Comparison of ENCODE assay signal across 32 cellular contexts in the genomic region with DNA sequence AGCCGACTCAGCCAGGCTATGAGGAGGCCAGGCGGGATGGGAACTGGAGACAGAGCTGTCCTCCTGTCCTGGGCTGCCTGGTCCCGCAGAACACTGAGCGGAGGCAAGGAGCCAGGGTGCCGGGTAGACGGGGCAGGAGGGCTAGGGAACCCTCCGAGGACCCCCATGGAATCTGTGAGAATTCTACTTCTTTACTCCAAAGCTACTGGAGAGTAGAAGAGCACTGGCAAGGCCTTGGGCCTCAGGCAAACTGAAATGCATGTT. TPM values are rescaled to one million over a fixed set of nuclear protein-coding genes. Genes with fewer than 3 reads are reported as not detected.
"Had no signal": no experiment of that assay in that cellular context is flagged by ENCODE, and none has a peak within 500 bp of the region (broad histone marks: within the 10 kb centered on the region; RNA-seq: fewer than 3 reads in every experiment).

No MANE protein-coding gene starts in this region.

- H3K36me3 ChIP-seq: ascending aorta, breast epithelium, cardiac muscle cell, esophagus muscularis mucosa, gastrocnemius medialis had no signal

- H3K9me3 ChIP-seq: ascending aorta, breast epithelium, esophagus muscularis mucosa, gastrocnemius medialis had no signal

- H3K4me3 Mint-ChIP-seq: activated CD4-positive, alpha-beta memory T cell treated with anti-CD3 and anti-CD28 coated beads for 36 hours; activated CD4-positive, alpha-beta T cell treated with anti-CD3 and anti-CD28 coated beads for 36 hours; activated CD4-positive, alpha-beta T cell treated with anti-CD3 and anti-CD28 coated beads, Interleukin-2, amount 10 ng/mL, durations not matched to agents 24 days and 14 days; activated CD8-positive, alpha-beta memory T cell treated with anti-CD3 and anti-CD28 coated beads, Interleukin-2, amount 10 ng/mL, durations not matched to agents 7 days and 5 days; activated CD8-positive, alpha-beta T cell treated with anti-CD3 and anti-CD28 coated beads, Interleukin-2, amount 10 ng/mL, durations not matched to agents 7 days and 5 days; activated naive CD4-positive, alpha-beta T cell treated with anti-CD3 and anti-CD28 coated beads, Interleukin-2, amount 10 ng/mL, durations not matched to agents 7 days and 5 days; activated naive CD8-positive, alpha-beta T cell treated with anti-CD3 and anti-CD28 coated beads, Interleukin-2, amount 10 ng/mL, durations not matched to agents 7 days and 5 days; activated T-cell treated with anti-CD3 and anti-CD28 coated beads, Interleukin-2, amount 50 U/mL, for 24 hours; activated T-cell treated with anti-CD3 and anti-CD28 coated beads, Interleukin-2, amount 50 U/mL, for 72 hours; central memory CD8-positive, alpha-beta T cell; effector memory CD8-positive, alpha-beta T cell had no signal

- DNase-seq: activated CD4-positive, alpha-beta memory T cell treated with anti-CD3 and anti-CD28 coated beads for 36 hours; activated CD4-positive, alpha-beta T cell treated with anti-CD3 and anti-CD28 coated beads for 36 hours; activated CD4-positive, alpha-beta T cell treated with anti-CD3 and anti-CD28 coated beads, Interleukin-2, amount 10 ng/mL, durations not matched to agents 24 days and 14 days; activated CD4-positive, CD25-positive, alpha-beta regulatory T cell; activated CD4-positive, CD25-positive, alpha-beta regulatory T cell treated with anti-CD3 and anti-CD28 coated beads, Interleukin-2, amount 50 U/mL, for 72 hours; activated CD8-positive, alpha-beta memory T cell treated with anti-CD3 and anti-CD28 coated beads, Interleukin-2, amount 10 ng/mL, durations not matched to agents 7 days and 5 days; activated CD8-positive, alpha-beta memory T cell treated with anti-CD3 and anti-CD28 coated beads, Interleukin-2, amount 50 U/mL, for 4 hours; activated CD8-positive, alpha-beta T cell treated with anti-CD3 and anti-CD28 coated beads, Interleukin-2, amount 10 ng/mL, durations not matched to agents 7 days and 5 days; activated gamma-delta T cell; activated naive CD4-positive, alpha-beta T cell; activated naive CD4-positive, alpha-beta T cell treated with anti-CD3 and anti-CD28 coated beads, Interleukin-2, amount 10 ng/mL, durations not matched to agents 7 days and 5 days; activated naive CD8-positive, alpha-beta T cell treated with anti-CD3 and anti-CD28 coated beads, Interleukin-2, amount 10 ng/mL, durations not matched to agents 7 days and 5 days; activated T-cell treated with anti-CD3 and anti-CD28 coated beads, Interleukin-2, amount 50 U/mL, for 24 hours; activated T-cell treated with anti-CD3 and anti-CD28 coated beads, Interleukin-2, amount 50 U/mL, for 72 hours; cortex of kidney; dermis blood vessel endothelial cell; effector CD4-positive, alpha-beta T cell; effector memory CD8-positive, alpha-beta T cell; erythroblast; foreskin keratinocyte; gastrocnemius medialis; glutamatergic neuron; T-helper 1 cell; T-helper 2 cell had no signal

- H3K27me3 ChIP-seq: ascending aorta, breast epithelium, cardiac muscle cell, foreskin keratinocyte, gastrocnemius medialis had no signal

- H3K36me3 Mint-ChIP-seq: activated CD4-positive, alpha-beta memory T cell treated with anti-CD3 and anti-CD28 coated beads for 36 hours; activated CD8-positive, alpha-beta memory T cell treated with anti-CD3 and anti-CD28 coated beads, Interleukin-2, amount 10 ng/mL, durations not matched to agents 7 days and 5 days; activated naive CD4-positive, alpha-beta T cell treated with anti-CD3 and anti-CD28 coated beads, Interleukin-2, amount 10 ng/mL, durations not matched to agents 7 days and 5 days; activated naive CD4-positive, alpha-beta T cell treated with anti-CD3 and anti-CD28 coated beads, Interleukin-2, amount 50 U/mL, for 72 hours; activated naive CD8-positive, alpha-beta T cell treated with anti-CD3 and anti-CD28 coated beads, Interleukin-2, amount 10 ng/mL, durations not matched to agents 7 days and 5 days; brain had no signal

- H3K27ac Mint-ChIP-seq: activated CD4-positive, alpha-beta memory T cell treated with anti-CD3 and anti-CD28 coated beads for 36 hours; activated CD4-positive, alpha-beta T cell treated with anti-CD3 and anti-CD28 coated beads for 36 hours; activated CD4-positive, alpha-beta T cell treated with anti-CD3 and anti-CD28 coated beads, Interleukin-2, amount 10 ng/mL, durations not matched to agents 24 days and 14 days; activated CD8-positive, alpha-beta memory T cell treated with anti-CD3 and anti-CD28 coated beads, Interleukin-2, amount 10 ng/mL, durations not matched to agents 7 days and 5 days; activated CD8-positive, alpha-beta T cell treated with anti-CD3 and anti-CD28 coated beads, Interleukin-2, amount 10 ng/mL, durations not matched to agents 7 days and 5 days; activated naive CD4-positive, alpha-beta T cell treated with anti-CD3 and anti-CD28 coated beads, Interleukin-2, amount 10 ng/mL, durations not matched to agents 7 days and 5 days; activated naive CD8-positive, alpha-beta T cell treated with anti-CD3 and anti-CD28 coated beads, Interleukin-2, amount 10 ng/mL, durations not matched to agents 7 days and 5 days; activated T-cell treated with anti-CD3 and anti-CD28 coated beads, Interleukin-2, amount 50 U/mL, for 24 hours; activated T-cell treated with anti-CD3 and anti-CD28 coated beads, Interleukin-2, amount 50 U/mL, for 72 hours; effector memory CD8-positive, alpha-beta T cell had no signal

- H3K4me1 Mint-ChIP-seq: activated CD4-positive, alpha-beta T cell treated with anti-CD3 and anti-CD28 coated beads for 36 hours; activated CD4-positive, alpha-beta T cell treated with anti-CD3 and anti-CD28 coated beads, Interleukin-2, amount 10 ng/mL, durations not matched to agents 24 days and 14 days; activated CD8-positive, alpha-beta memory T cell treated with anti-CD3 and anti-CD28 coated beads, Interleukin-2, amount 10 ng/mL, durations not matched to agents 7 days and 5 days; activated naive CD4-positive, alpha-beta T cell treated with anti-CD3 and anti-CD28 coated beads, Interleukin-2, amount 10 ng/mL, durations not matched to agents 7 days and 5 days; activated naive CD8-positive, alpha-beta T cell treated with anti-CD3 and anti-CD28 coated beads, Interleukin-2, amount 10 ng/mL, durations not matched to agents 7 days and 5 days; central memory CD8-positive, alpha-beta T cell had no signal

- H3K27ac ChIP-seq: ascending aorta, breast epithelium, cardiac muscle cell, esophagus muscularis mucosa, foreskin keratinocyte, gastrocnemius medialis had no signal

- H3K27me3 Mint-ChIP-seq: activated CD4-positive, alpha-beta memory T cell treated with anti-CD3 and anti-CD28 coated beads for 36 hours; brain had no signal

- ATAC-seq: activated CD4-positive, alpha-beta T cell treated with anti-CD3 and anti-CD28 coated beads for 36 hours; activated CD8-positive, alpha-beta memory T cell treated with anti-CD3 and anti-CD28 coated beads, Interleukin-2, amount 10 ng/mL, durations not matched to agents 7 days and 5 days; activated CD8-positive, alpha-beta T cell treated with anti-CD3 and anti-CD28 coated beads, Interleukin-2, amount 10 ng/mL, durations not matched to agents 7 days and 5 days; activated naive CD4-positive, alpha-beta T cell treated with anti-CD3 and anti-CD28 coated beads, Interleukin-2, amount 50 U/mL, for 72 hours; activated T-cell treated with anti-CD3 and anti-CD28 coated beads, Interleukin-2, amount 50 U/mL, for 72 hours; effector memory CD8-positive, alpha-beta T cell; gastrocnemius medialis had no signal

- H3K4me3 ChIP-seq: ascending aorta, breast epithelium, cardiac muscle cell, esophagus muscularis mucosa, gastrocnemius medialis had no signal

- H3K4me1 ChIP-seq: ascending aorta, breast epithelium, esophagus muscularis mucosa, foreskin keratinocyte, gastrocnemius medialis had no signal

RNA-seq across cellular contexts. Expression of a gene that starts 14.9 kb away (rescaled TPM):
- total RNA-seq: activated CD4-positive, alpha-beta memory T cell treated with anti-CD3 and anti-CD28 coated beads for 36 hours; activated CD8-positive, alpha-beta memory T cell treated with anti-CD3 and anti-CD28 coated beads for 36 hours; activated CD8-positive, alpha-beta T cell treated with anti-CD3 and anti-CD28 coated beads, Interleukin-2, amount 10 ng/mL, durations not matched to agents 7 days and 5 days; activated naive CD4-positive, alpha-beta T cell treated with anti-CD3 and anti-CD28 coated beads, Interleukin-2, amount 50 U/mL, for 72 hours; activated naive CD8-positive, alpha-beta T cell treated with anti-CD3 and anti-CD28 coated beads, Interleukin-2, amount 10 ng/mL, durations not matched to agents 7 days and 5 days; ascending aorta; dermis blood vessel endothelial cell had no signal
